Comparison of ENCODE assay signal across 9 cellular contexts in the genomic region with DNA sequence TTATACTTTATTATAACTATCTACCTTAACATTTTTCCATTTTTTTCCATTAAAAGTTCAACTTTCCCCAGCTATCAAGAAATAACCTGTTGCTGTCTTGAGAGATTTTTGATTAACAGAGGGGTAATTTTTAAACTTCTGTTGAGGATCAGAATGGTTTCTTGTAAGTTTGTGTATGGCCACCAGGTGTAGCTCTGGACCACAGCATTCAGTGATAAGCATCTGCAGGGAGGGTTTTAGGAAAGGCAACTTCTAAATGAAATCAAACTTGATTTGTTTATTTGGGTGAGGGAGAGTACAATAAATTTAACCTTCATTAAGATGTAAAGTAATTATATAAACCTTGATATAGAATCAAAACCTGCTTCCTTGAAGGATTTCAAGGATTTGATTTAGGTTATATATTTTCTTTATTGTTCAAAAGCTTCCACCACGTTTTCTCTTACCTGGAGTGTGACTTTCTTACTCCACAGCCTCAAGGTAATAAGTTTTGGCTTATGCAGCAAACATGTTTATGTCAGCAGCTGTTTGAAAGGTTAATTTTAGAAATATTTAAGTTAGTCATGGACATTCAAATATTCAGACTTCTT.
DNase-seq lines count a peak whose midpoint lies in the region; ATAC-seq, FAIRE-seq and TF ChIP-seq lines count a peak whose summit lies in the region.
"Had no signal": no experiment of that assay in that cellular context is flagged by ENCODE, and none has a peak within 500 bp of the region (broad histone marks: within the 10 kb centered on the region; RNA-seq: fewer than 3 reads in every experiment).

No MANE protein-coding gene starts in this region.

- intact Hi-C loops in K562 (cut with micrococcal nuclease): no loop called here
- intact Hi-C loops in CD4-positive, alpha-beta T cell (cut with DNase I, micrococcal nuclease): loop anchor here (5.0 to 10.0 kb wide), 2 partner anchors 729 to 1231 kb away; no protein-coding TSS in a partner anchor

- no peaks in the 10 kb centered on the region for H3K9me3 Mint-ChIP-seq in CD4-positive, alpha-beta T cell

- H3K36me3 Mint-ChIP-seq in CD4-positive, alpha-beta T cell (ENCODE audit: low read depth): no peaks in the 10 kb centered on the region
- H3K36me3 Mint-ChIP-seq: activated naive CD8-positive, alpha-beta T cell had no signal

- POLR2A ChIA-PET in K562 (lab: Yijun Ruan, JAX): interaction anchor here (1.2 kb wide), 1 partner anchor 13 kb away, joined by 3 read pairs; no protein-coding TSS in a partner anchor
- POLR2A ChIA-PET in CD4-positive, alpha-beta T cell (lab: Charles Lee): interaction anchor here (0.6 kb wide), 1 partner anchor 233 kb away, joined by 3 read pairs; no protein-coding TSS in a partner anchor

- H3K36me3 ChIP-seq in GM06990 (ENCODE audit: control insufficient read depth, insufficient read depth, low read length): no peaks in the 10 kb centered on the region
- no peaks in the 10 kb centered on the region for H3K36me3 ChIP-seq in K562 (ENCODE audit: control insufficient read depth, insufficient read depth, low read length)
- H3K36me3 ChIP-seq in lung (ENCODE audit: control insufficient read depth in 2 of 2, insufficient read depth in 2 of 2, low read length in 2 of 2): no peaks in the 10 kb centered on the region

- FAIRE-seq in K562 (lab: Jason Lieb, UNC): no peak

- CTCF ChIA-PET in K562 (lab: Yijun Ruan, JAX; ENCODE audit: low intra/inter-chr PET ratio): no interaction called here
- CTCF ChIA-PET in CD4-positive, alpha-beta T cell (lab: Charles Lee): no interaction called here

- DNase-seq in A172 (ENCODE audit: low spot score): peak; percentile 75
- no peak for DNase-seq in GM06990 (ENCODE audit: extremely low read depth, insufficient read length)
- peak; percentile 7 for DNase-seq in NCI-H1694 (lab: John Stamatoyannopoulos, UW)
- DNase-seq in K562 (ENCODE audit: extremely low read depth in 1 of 4, low spot score in 3 of 4): peak; percentile 26 to 49 (median 30)
- no peak for DNase-seq in lung (ENCODE audit: low spot score)
- DNase-seq in CD4-positive, alpha-beta T cell: no peak

- H3K4me1 ChIP-seq in K562 (replicated peaks in 1 of 2; ENCODE audit: control insufficient read depth in 2 of 2, insufficient read depth in 2 of 2, low read length in 2 of 2) (no peaks in the 10 kb centered on the region), lung (ENCODE audit: control insufficient read depth in 2 of 2, insufficient read depth in 2 of 2, low read length in 2 of 2) (no peaks in the 10 kb centered on the region)

- H3K9me3 ChIP-seq in K562 (replicated peaks; ENCODE audit: control insufficient read depth, insufficient read depth, low read depth, low read length) (no peaks in the 10 kb centered on the region), lung (ENCODE audit: control insufficient read depth in 2 of 2, insufficient read depth in 1 of 2, low read length in 1 of 2) (no peaks in the 10 kb centered on the region)
- no peaks in the 10 kb centered on the region for H3K9me3 ChIP-seq in CD4-positive, alpha-beta T cell (ENCODE audit: control insufficient read depth, low read length)

- no peaks in the 10 kb centered on the region for H3K4me1 Mint-ChIP-seq in CD4-positive, alpha-beta T cell (ENCODE audit: low read depth)

- H3K9me1 ChIP-seq in K562 (ENCODE audit: control insufficient read depth, insufficient read depth, low read length): no peaks in the 10 kb centered on the region

- TF ChIP-seq CTCF in GM06990 (IDR thresholded peaks at IDR 0.05; ENCODE audit: insufficient read depth, low read length, poor library complexity, severe bottlenecking): peak; percentile 65
- TF ChIP-seq CTCF in K562 (IDR thresholded peaks at IDR 0.05 in 2 of 3, conservative IDR thresholded peaks at IDR 0.05 in 1 of 3; ENCODE audit: insufficient read depth in 2 of 3, low read depth in 1 of 3, low read length in 3 of 3): peak; percentile 53 to 65 (median 62)
- peak; percentile 13 for TF ChIP-seq CTCF in lung (IDR thresholded peaks at IDR 0.05; ENCODE audit: control extremely low read depth, extremely low read depth)
- TF ChIP-seq CTCF in CD4-positive, alpha-beta T cell (IDR thresholded peaks at IDR 0.05): no peak

- H3K27ac ChIP-seq in K562 (ENCODE audit: extremely low read depth, low read depth, low read length): no peak overlapping the region
- no peak overlapping the region for H3K27ac ChIP-seq in lung (ENCODE audit: low read depth in 1 of 2, low read length in 1 of 2)
- no peak overlapping the region for H3K27ac ChIP-seq in CD4-positive, alpha-beta T cell (ENCODE audit: low read depth, low read length)

- TF ChIP-seq POLR2A in K562 (conservative IDR thresholded peaks at IDR 0.05): no peak

- H3K27ac Mint-ChIP-seq in CD4-positive, alpha-beta T cell: no peak overlapping the region
- H3K27ac Mint-ChIP-seq: activated naive CD8-positive, alpha-beta T cell had no signal

- no peak overlapping the region for H3K4me3 Mint-ChIP-seq in CD4-positive, alpha-beta T cell
- H3K4me3 Mint-ChIP-seq: activated naive CD8-positive, alpha-beta T cell had no signal

- H3K79me2 ChIP-seq in K562 (ENCODE audit: control insufficient read depth, insufficient read depth, low read length): no peaks in the 10 kb centered on the region

- H3K9ac ChIP-seq in K562 (ENCODE audit: insufficient read depth in 1 of 2, low read depth in 2 of 2, low read length in 2 of 2): no peak overlapping the region

- no peaks in the 10 kb centered on the region for H4K20me1 ChIP-seq in K562 (replicated peaks; ENCODE audit: control insufficient read depth, insufficient read depth, low read length)

- BruUV-seq in K562 (replicated peaks; lab: Mats Ljungman, UMichigan): no TSS peak

- no peaks in the 10 kb centered on the region for H3K27me3 Mint-ChIP-seq in CD4-positive, alpha-beta T cell

- H3K4me2 ChIP-seq in K562 (ENCODE audit: insufficient read depth, low read length): no peak overlapping the region

- 4% methylated on average over 1 of the region's 1 CpG for WGBS in K562 (ENCODE audit: insufficient coverage, low coverage, missing lambda C conversion rate)
- 65 to 77% methylated on average over 1 of the region's 1 CpG for WGBS in lung, 2 donors

- H3K27me3 ChIP-seq in GM06990 (replicated peaks; ENCODE audit: control insufficient read depth, insufficient read depth, low read length): no peaks in the 10 kb centered on the region
- no peaks in the 10 kb centered on the region for H3K27me3 ChIP-seq in K562 (ENCODE audit: control insufficient read depth in 2 of 2, insufficient read depth in 2 of 2, low read length in 2 of 2)
- H3K27me3 ChIP-seq in lung (ENCODE audit: control insufficient read depth, insufficient read depth): no peaks in the 10 kb centered on the region
- H3K27me3 ChIP-seq in CD4-positive, alpha-beta T cell (ENCODE audit: control insufficient read depth, insufficient read depth, low read length): no peaks in the 10 kb centered on the region

- TF ChIP-seq RAD21 in K562 (CRISPR knock-in tag; conservative IDR thresholded peaks at IDR 0.05 in 1 of 2, IDR thresholded peaks at IDR 0.05 in 1 of 2): peak; percentile 59 to 66

- peak; percentile 75 for ATAC-seq in K562
- no peak for ATAC-seq in lung (ENCODE audit: insufficient read depth, low FRiP score)
- no peak for ATAC-seq in HG03460 (IDR thresholded peaks at IDR 0.05; ENCODE audit: unreplicated experiment)
- ATAC-seq in HG02623 (IDR thresholded peaks at IDR 0.05; ENCODE audit: unreplicated experiment): no peak
- no peak for ATAC-seq in CD4-positive, alpha-beta T cell (ENCODE audit: poor library complexity)

- no peak for TF ChIP-seq EP300 in K562 (IDR thresholded peaks at IDR 0.05; ENCODE audit: low read length)

- H3K4me3 ChIP-seq in GM06990 (replicated peaks; ENCODE audit: low read depth, low read length): no peak overlapping the region
- no peak overlapping the region for H3K4me3 ChIP-seq in K562
- no peak overlapping the region for H3K4me3 ChIP-seq in lung

- H2AFZ ChIP-seq in K562 (ENCODE audit: low read depth, low read length): no peak overlapping the region

- in situ Hi-C loops in K562 (cut with MboI): no loop called here

TF ChIP-seq in K562, 482 proteins besides CTCF, POLR2A, EP300 and RAD21 (continues in another document):
- TF ChIP-seq NELFE (IDR thresholded peaks at IDR 0.05; ENCODE audit: insufficient read depth, insufficient read length): no peak
- TF ChIP-seq PRDM10 (IDR thresholded peaks at IDR 0.05; ENCODE audit: partially characterized antibody): no peak

Comparison
In these comparisons a context has a peak if more than half of its experiments do, and no peak if none do; other contexts are left out.
1. DNase-seq: peak in A172 (single experiment), NCI-H1694 (single experiment) and K562 (4 of 4); none in GM06990 (single experiment), lung (single experiment) and CD4-positive, alpha-beta T cell (0 of 10).